Comparison of ENCODE assay signal across 19 cellular contexts in the genomic region with DNA sequence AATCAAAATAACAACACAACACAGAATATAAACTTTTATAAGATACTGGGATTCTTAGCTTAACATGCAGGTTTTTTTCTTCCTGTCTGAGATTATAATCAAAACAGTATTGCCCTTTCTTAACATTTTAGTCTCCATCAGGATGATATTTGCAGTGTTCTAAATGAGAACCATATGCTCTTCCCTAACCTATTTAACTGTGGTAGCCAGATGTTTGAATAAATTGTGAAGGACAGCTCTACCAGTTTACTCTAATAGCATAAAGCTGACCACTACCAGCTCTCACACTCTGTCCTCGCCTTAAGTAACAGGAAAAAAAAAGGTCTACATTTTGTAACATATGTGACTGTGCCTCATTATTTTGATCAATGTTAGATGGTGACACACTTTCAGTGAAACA.
DNase-seq lines count a peak whose midpoint lies in the region; FAIRE-seq and TF ChIP-seq lines count a peak whose summit lies in the region.
"Had no signal": no experiment of that assay in that cellular context is flagged by ENCODE, and none has a peak within 500 bp of the region (broad histone marks: within the 10 kb centered on the region; RNA-seq: fewer than 3 reads in every experiment).

No MANE protein-coding gene starts in this region.

- peak; percentile 15 to 73 for DNase-seq in NCI-H524 (lab: John Stamatoyannopoulos, UW)
- DNase-seq in NCI-H524 treated with DMSO at 0.1 percent for 48 hours (lab: John Stamatoyannopoulos, UW) = no peak
- peak; percentile 86 for DNase-seq in SK-N-DZ (ENCODE audit: low spot score)
- no peak for DNase-seq in type B pancreatic cell (ENCODE audit: extremely low spot score, unreplicated experiment)
- no peak for DNase-seq in SKM-1 treated with dmso at 0.1 percent for 144 hours (lab: John Stamatoyannopoulos, UW; ENCODE audit: unreplicated experiment)
- no peak for DNase-seq in cerebellar nuclear complex (lab: John Stamatoyannopoulos, UW)
- DNase-seq: ACHN; BE2C; C1 segment of cervical spinal cord; CD4-positive, CD25-positive, alpha-beta regulatory T cell; CD8-positive, alpha-beta memory T cell; DMS153; DND-41; EL; GOT3; H7; HFFc6 had no signal

- peak; percentile 98 for FAIRE-seq in endometrium (lab: Jason Lieb, UNC)
- FAIRE-seq: GM12878 had no signal

- H3K36me3 Mint-ChIP-seq in type B pancreatic cell = no peaks in the 10 kb centered on the region
- H3K36me3 Mint-ChIP-seq: CD4-positive, CD25-positive, alpha-beta regulatory T cell; CD8-positive, alpha-beta memory T cell had no signal

- peaks cover 9% of the 10 kb centered on the region for H3K4me1 Mint-ChIP-seq in type B pancreatic cell (ENCODE audit: unreplicated experiment)
- H3K4me1 Mint-ChIP-seq: CD4-positive, CD25-positive, alpha-beta regulatory T cell; CD8-positive, alpha-beta memory T cell had no signal

- peak overlapping the region; percentile 20 for H3K4me3 Mint-ChIP-seq in type B pancreatic cell
- H3K4me3 Mint-ChIP-seq: CD4-positive, CD25-positive, alpha-beta regulatory T cell; CD8-positive, alpha-beta memory T cell; HFFc6 had no signal

- TF ChIP-seq CTCF in type B pancreatic cell (conservative IDR thresholded peaks at IDR 0.05) = no peak

- H3K27me3 Mint-ChIP-seq in type B pancreatic cell = no peaks in the 10 kb centered on the region
- H3K27me3 Mint-ChIP-seq: CD4-positive, CD25-positive, alpha-beta regulatory T cell; CD8-positive, alpha-beta memory T cell had no signal

- H3K27ac Mint-ChIP-seq in type B pancreatic cell = no peak overlapping the region
- H3K27ac Mint-ChIP-seq: CD4-positive, CD25-positive, alpha-beta regulatory T cell; CD8-positive, alpha-beta memory T cell; HFFc6 had no signal

- peaks cover 4% of the 10 kb centered on the region for H3K9me3 Mint-ChIP-seq in type B pancreatic cell

Comparison
In these comparisons a context has a peak if more than half of its experiments do, and no peak if none do; other contexts are left out.
1. DNase-seq: peak in NCI-H524 (2 of 2) and SK-N-DZ (single experiment); none in NCI-H524 treated with DMSO at 0.1 percent for 48 hours (single experiment), type B pancreatic cell (single experiment), SKM-1 treated with dmso at 0.1 percent for 144 hours (single experiment) and cerebellar nuclear complex (0 of 2).